Comparison of ENCODE assay signal across 25 cellular contexts in genomic region chr18:34718610-34719009, GRCh38.
"Had no signal": no experiment of that assay in that cellular context is flagged by ENCODE, and none has a peak within 500 bp of the region (broad histone marks: within the 10 kb centered on the region; RNA-seq: fewer than 3 reads in every experiment).

No MANE protein-coding gene starts in this region.

- H3K27me3 Mint-ChIP-seq: type B pancreatic cell had no signal

- H2AFZ ChIP-seq: parathyroid adenoma had no signal

- H3K9me3 Mint-ChIP-seq: nephron, type B pancreatic cell had no signal

- FAIRE-seq: urothelium cell line had no signal

- ATAC-seq: heart left ventricle; left colon; left ventricle myocardium superior; right lobe of liver; stimulated activated effector memory CD8-positive, alpha-beta T cell treated with anti-CD3 and anti-CD28 coated beads, Interleukin-12 subunit alpha, Interleukin-12 subunit beta, amount 100 ng/mL, for 72 hours; stimulated activated naive CD8-positive, alpha-beta T cell treated with anti-CD3 and anti-CD28 coated beads, Interleukin-15, Interleukin-2, amounts not matched to agents 100 U/mL and 50 U/mL, for 24 hours had no signal

- H3K4me3 ChIP-seq: colonic mucosa, heart left ventricle, lung, prostate gland, right lobe of liver, suprapubic skin, thyroid gland had no signal

- H3K79me2 ChIP-seq: parathyroid adenoma had no signal

- H3K36me3 Mint-ChIP-seq: naive B cell; stimulated activated effector memory CD8-positive, alpha-beta T cell treated with anti-CD3 and anti-CD28 coated beads, Interleukin-12 subunit alpha, Interleukin-12 subunit beta, amount 100 ng/mL, for 72 hours; type B pancreatic cell had no signal

- H3K27me3 ChIP-seq: colonic mucosa, heart left ventricle, right lobe of liver, suprapubic skin, thyroid gland had no signal

- H3K27ac Mint-ChIP-seq: naive B cell; nephron; stimulated activated effector memory CD8-positive, alpha-beta T cell treated with anti-CD3 and anti-CD28 coated beads, Interleukin-12 subunit alpha, Interleukin-12 subunit beta, amount 100 ng/mL, for 72 hours; type B pancreatic cell had no signal

- H3K4me1 Mint-ChIP-seq: naive B cell; nephron; stimulated activated effector memory CD8-positive, alpha-beta T cell treated with anti-CD3 and anti-CD28 coated beads, Interleukin-12 subunit alpha, Interleukin-12 subunit beta, amount 100 ng/mL, for 72 hours had no signal

- H3K9me3 ChIP-seq: colonic mucosa, heart left ventricle, prostate gland, right lobe of liver, suprapubic skin, thyroid gland had no signal

- H3K36me3 ChIP-seq: colonic mucosa, heart left ventricle, prostate gland, right lobe of liver, suprapubic skin, thyroid gland had no signal

- H3K27ac ChIP-seq: colonic mucosa, heart left ventricle, parathyroid adenoma, prostate gland, right lobe of liver, suprapubic skin, thyroid gland had no signal

- DNase-seq: colonic mucosa; dermis blood vessel endothelial cell; erythroblast; foreskin melanocyte; heart left ventricle; hippocampal formation; left colon; left ventricle myocardium superior; mesendoderm; naive B cell; occipital lobe; retina; right lobe of liver; stimulated activated CD4-positive, alpha-beta T cell treated with anti-CD3 and anti-CD28 coated beads, Interleukin-4, amount 100 ng/mL, for 1 hour; stimulated activated CD8-positive, alpha-beta memory T cell treated with anti-CD3 and anti-CD28 coated beads, Interleukin-4, amount 100 ng/mL, for 48 hours; stimulated activated naive CD8-positive, alpha-beta T cell treated with anti-CD3 and anti-CD28 coated beads, Interleukin-15, Interleukin-2, amounts not matched to agents 100 U/mL and 50 U/mL, for 24 hours; thyroid gland had no signal

- H3K4me1 ChIP-seq: colonic mucosa, parathyroid adenoma, prostate gland, right lobe of liver, suprapubic skin, thyroid gland had no signal

- H3K4me3 Mint-ChIP-seq: naive B cell; nephron; stimulated activated effector memory CD8-positive, alpha-beta T cell treated with anti-CD3 and anti-CD28 coated beads, Interleukin-12 subunit alpha, Interleukin-12 subunit beta, amount 100 ng/mL, for 72 hours; type B pancreatic cell had no signal

- H3K9ac ChIP-seq: parathyroid adenoma had no signal
